Comparison of ENCODE assay signal across 32 cellular contexts in genomic region chr1:10007161-10007560, GRCh38. TPM values are rescaled to one million over a fixed set of nuclear protein-coding genes. Genes with fewer than 3 reads are reported as not detected.
DNase-seq lines count a peak whose midpoint lies in the region; ATAC-seq, FAIRE-seq and TF ChIP-seq lines count a peak whose summit lies in the region.
"Had no signal": no experiment of that assay in that cellular context is flagged by ENCODE, and none has a peak within 500 bp of the region (broad histone marks: within the 10 kb centered on the region; RNA-seq: fewer than 3 reads in every experiment).

No MANE protein-coding gene starts in this region.

- intact Hi-C loops in HepG2 (cut with micrococcal nuclease; ENCODE audit: unreplicated experiment) = no loop called here
- intact Hi-C loops in right lobe of liver (cut with DNase I) = no loop called here
- intact Hi-C loops in thyroid gland (cut with DNase I) = no loop called here
- intact Hi-C loops in CD4-positive, alpha-beta T cell (cut with DNase I, micrococcal nuclease) = no loop called here

- ATAC-seq in HepG2 (no peak), right lobe of liver (no peak)
- no peak for ATAC-seq in CD4-positive, alpha-beta T cell (ENCODE audit: poor library complexity)
- no peak for ATAC-seq in activated T-helper 17 cell treated with anti-CD3 and anti-CD28 coated beads, Interleukin-2, amount 50 U/mL, for 72 hours (replicated peaks)
- ATAC-seq: activated CD8-positive, alpha-beta T cell treated with anti-CD3 and anti-CD28 coated beads, Interleukin-2, amount 10 ng/mL, durations not matched to agents 7 days and 5 days; foreskin keratinocyte; heart left ventricle; mucosa of descending colon; natural killer cell; Panc1; stimulated activated naive B cell treated with anti-CD40 and anti-IgM and Interleukin-4, amounts not matched to agents 10 μg/mL and 1 μg/mL and 100 μg/mL, for 72 hours had no signal

- no peak overlapping the region for H3K27ac Mint-ChIP-seq in CD4-positive, alpha-beta T cell
- no peak overlapping the region for H3K27ac Mint-ChIP-seq in activated T-helper 17 cell treated with anti-CD3 and anti-CD28 coated beads, Interleukin-2, amount 50 U/mL, for 72 hours
- H3K27ac Mint-ChIP-seq: activated CD8-positive, alpha-beta T cell treated with anti-CD3 and anti-CD28 coated beads, Interleukin-2, amount 10 ng/mL, durations not matched to agents 7 days and 5 days; activated naive CD4-positive, alpha-beta T cell treated with anti-CD3 and anti-CD28 coated beads, Interleukin-2, amount 50 U/mL, for 24 hours; natural killer cell; stimulated activated naive B cell treated with anti-CD40 and anti-IgM and Interleukin-4, amounts not matched to agents 10 μg/mL and 1 μg/mL and 100 μg/mL, for 72 hours had no signal

- no peaks in the 10 kb centered on the region for H3K79me2 ChIP-seq in HepG2 (ENCODE audit: insufficient read depth, low read length)

- no peaks in the 10 kb centered on the region for H3K36me3 Mint-ChIP-seq in CD4-positive, alpha-beta T cell (ENCODE audit: low read depth)
- no peaks in the 10 kb centered on the region for H3K36me3 Mint-ChIP-seq in activated T-helper 17 cell treated with anti-CD3 and anti-CD28 coated beads, Interleukin-2, amount 50 U/mL, for 72 hours (ENCODE audit: low read depth)
- H3K36me3 Mint-ChIP-seq: activated naive CD4-positive, alpha-beta T cell treated with anti-CD3 and anti-CD28 coated beads, Interleukin-2, amount 50 U/mL, for 24 hours; natural killer cell; stimulated activated naive B cell treated with anti-CD40 and anti-IgM and Interleukin-4, amounts not matched to agents 10 μg/mL and 1 μg/mL and 100 μg/mL, for 72 hours had no signal

- BruUV-seq in HepG2 (replicated peaks; lab: Mats Ljungman, UMichigan) = no TSS peak

- no peak overlapping the region for H3K4me3 Mint-ChIP-seq in CD4-positive, alpha-beta T cell
- H3K4me3 Mint-ChIP-seq in activated T-helper 17 cell treated with anti-CD3 and anti-CD28 coated beads, Interleukin-2, amount 50 U/mL, for 72 hours = no peak overlapping the region
- H3K4me3 Mint-ChIP-seq: activated CD8-positive, alpha-beta T cell treated with anti-CD3 and anti-CD28 coated beads, Interleukin-2, amount 10 ng/mL, durations not matched to agents 7 days and 5 days; activated naive CD4-positive, alpha-beta T cell treated with anti-CD3 and anti-CD28 coated beads, Interleukin-2, amount 50 U/mL, for 24 hours; natural killer cell; stimulated activated naive B cell treated with anti-CD40 and anti-IgM and Interleukin-4, amounts not matched to agents 10 μg/mL and 1 μg/mL and 100 μg/mL, for 72 hours had no signal

- in situ Hi-C loops in HepG2 (cut with HindIII; ENCODE audit: extremely low pct_ligation_motif_present, low pct_unique_long_range_greater_than_20kb) = no loop called here
- in situ Hi-C loops in ACHN (cut with HindIII; ENCODE audit: low pct_ligation_motif_present, low pct_unique_long_range_greater_than_20kb, low sequenced_read_pairs) = no loop called here

- H3K9me3 ChIP-seq in HepG2 (ENCODE audit: low read length) = no peaks in the 10 kb centered on the region
- no peaks in the 10 kb centered on the region for H3K9me3 ChIP-seq in right lobe of liver
- no peaks in the 10 kb centered on the region for H3K9me3 ChIP-seq in thyroid gland
- no peaks in the 10 kb centered on the region for H3K9me3 ChIP-seq in CD4-positive, alpha-beta T cell (ENCODE audit: control insufficient read depth, low read length)
- H3K9me3 ChIP-seq: breast epithelium, colonic mucosa, heart left ventricle, mucosa of descending colon, suprapubic skin had no signal

- H3K4me1 Mint-ChIP-seq in CD4-positive, alpha-beta T cell (ENCODE audit: low read depth) = no peaks in the 10 kb centered on the region
- H3K4me1 Mint-ChIP-seq in activated T-helper 17 cell treated with anti-CD3 and anti-CD28 coated beads, Interleukin-2, amount 50 U/mL, for 72 hours = no peaks in the 10 kb centered on the region
- H3K4me1 Mint-ChIP-seq: activated naive CD4-positive, alpha-beta T cell treated with anti-CD3 and anti-CD28 coated beads, Interleukin-2, amount 50 U/mL, for 24 hours; natural killer cell; stimulated activated naive B cell treated with anti-CD40 and anti-IgM and Interleukin-4, amounts not matched to agents 10 μg/mL and 1 μg/mL and 100 μg/mL, for 72 hours had no signal

- no peak for DNase-seq in HepG2 (ENCODE audit: low spot score)
- no peak for DNase-seq in right lobe of liver
- peak; percentile 34 for DNase-seq in RPMI8226
- peak; percentile 27 for DNase-seq in choroid plexus epithelial cell (ENCODE audit: low read depth)
- DNase-seq in thyroid gland = peak; percentile 56 to 71
- no peak for DNase-seq in ACHN
- DNase-seq in CD4-positive, alpha-beta T cell = no peak
- DNase-seq: activated CD8-positive, alpha-beta T cell treated with anti-CD3 and anti-CD28 coated beads, Interleukin-2, amount 10 ng/mL, durations not matched to agents 7 days and 5 days; colonic mucosa; effector memory CD4-positive, alpha-beta T cell; erythroblast; foreskin keratinocyte; IMR-90; mucosa of descending colon; natural killer cell; NCI-H1048; NCI-H1694 treated with DMSO at 0.1 percent for 48 hours; NCI-H524 treated with DMSO at 0.1 percent for 48 hours; nucleus accumbens; SHP77; stimulated activated CD4-positive, alpha-beta T cell treated with anti-CD3 and anti-CD28 coated beads, Interleukin-15, amount 100 ng/mL, for 24 hours; stimulated activated naive B cell treated with anti-CD40 and anti-IgM and Interleukin-4, amounts not matched to agents 10 μg/mL and 1 μg/mL and 100 μg/mL, for 72 hours; SW 1271 had no signal

- H3K27me3 ChIP-seq in HepG2 (ENCODE audit: control insufficient read depth in 1 of 2, insufficient read depth in 2 of 2, low read length in 2 of 2) (no peaks in the 10 kb centered on the region), right lobe of liver (no peaks in the 10 kb centered on the region), thyroid gland (no peaks in the 10 kb centered on the region)
- no peaks in the 10 kb centered on the region for H3K27me3 ChIP-seq in CD4-positive, alpha-beta T cell (ENCODE audit: control insufficient read depth, insufficient read depth, low read length)
- H3K27me3 ChIP-seq: breast epithelium, colonic mucosa, foreskin keratinocyte, heart left ventricle, suprapubic skin had no signal

- H3K4me3 ChIP-seq in HepG2 (replicated peaks in 1 of 3; ENCODE audit: insufficient read depth in 1 of 3, low read depth in 2 of 3, low read length in 3 of 3) (no peak overlapping the region), right lobe of liver (no peak overlapping the region), choroid plexus epithelial cell (ENCODE audit: low read depth, low read length) (no peak overlapping the region), thyroid gland (replicated peaks in 1 of 3) (no peak overlapping the region)
- H3K4me3 ChIP-seq: breast epithelium, colonic mucosa, heart left ventricle, lung, mucosa of descending colon, suprapubic skin had no signal

- H3K27ac ChIP-seq in HepG2 (ENCODE audit: extremely low read length, insufficient read depth, low read length) (no peak overlapping the region), right lobe of liver (no peak overlapping the region), thyroid gland (peak overlapping the region in 2 of 3 donors; percentile 2 to 19)
- H3K27ac ChIP-seq in CD4-positive, alpha-beta T cell (ENCODE audit: low read depth, low read length) = no peak overlapping the region
- H3K27ac ChIP-seq: breast epithelium, C4-2B, colonic mucosa, foreskin keratinocyte, suprapubic skin had no signal

- no peak for TF ChIP-seq EP300 in HepG2 (IDR thresholded peaks at IDR 0.05; ENCODE audit: low read depth in 2 of 2, low read length in 2 of 2)
- no peak for TF ChIP-seq EP300 in HepG2 (CRISPR knock-in tag; IDR thresholded peaks at IDR 0.05; ENCODE audit: borderline replicate concordance)

- CTCF ChIA-PET in HepG2 (lab: Yijun Ruan, JAX; ENCODE audit: low intra/inter-chr PET ratio, low total read pairs) = no interaction called here
- CTCF ChIA-PET in CD4-positive, alpha-beta T cell (lab: Charles Lee) = interaction anchor here (0.6 kb wide), 1 partner anchor 20 kb away, joined by 3 read pairs; no protein-coding TSS in a partner anchor

- no peak overlapping the region for H2AFZ ChIP-seq in HepG2 (ENCODE audit: low read length)

- TF ChIP-seq RAD21 in HepG2 (CRISPR knock-in tag; IDR thresholded peaks at IDR 0.05) = no peak

- H3K4me1 ChIP-seq in HepG2 (ENCODE audit: insufficient read depth, low read length) = no peaks in the 10 kb centered on the region
- no peaks in the 10 kb centered on the region for H3K4me1 ChIP-seq in right lobe of liver
- peaks cover 4 to 17% of the 10 kb centered on the region in 2 donors for H3K4me1 ChIP-seq in thyroid gland
- H3K4me1 ChIP-seq: breast epithelium, colonic mucosa, foreskin keratinocyte had no signal

- no peaks in the 10 kb centered on the region for H3K9me3 Mint-ChIP-seq in CD4-positive, alpha-beta T cell
- H3K9me3 Mint-ChIP-seq in activated T-helper 17 cell treated with anti-CD3 and anti-CD28 coated beads, Interleukin-2, amount 50 U/mL, for 72 hours = no peaks in the 10 kb centered on the region
- H3K9me3 Mint-ChIP-seq: activated naive CD4-positive, alpha-beta T cell treated with anti-CD3 and anti-CD28 coated beads, Interleukin-2, amount 50 U/mL, for 24 hours; natural killer cell; stimulated activated naive B cell treated with anti-CD40 and anti-IgM and Interleukin-4, amounts not matched to agents 10 μg/mL and 1 μg/mL and 100 μg/mL, for 72 hours had no signal

- FAIRE-seq in HepG2 (lab: Jason Lieb, UNC) = no peak
- FAIRE-seq: keratinocyte had no signal

- H3K36me3 ChIP-seq in HepG2 (replicated peaks in 1 of 2; ENCODE audit: control insufficient read depth in 1 of 2, insufficient read depth in 2 of 2, low read length in 2 of 2) = no peaks in the 10 kb centered on the region
- H3K36me3 ChIP-seq in right lobe of liver = no peaks in the 10 kb centered on the region
- H3K36me3 ChIP-seq in thyroid gland = no peaks in the 10 kb centered on the region
- H3K36me3 ChIP-seq: breast epithelium, colonic mucosa, suprapubic skin had no signal

- no peak for TF ChIP-seq CTCF in HepG2 (CRISPR knock-in tag; IDR thresholded peaks at IDR 0.05)
- TF ChIP-seq CTCF in right lobe of liver (IDR thresholded peaks at IDR 0.05) = no peak
- TF ChIP-seq CTCF in choroid plexus epithelial cell (conservative IDR thresholded peaks at IDR 0.05; ENCODE audit: low read depth, low read length) = no peak
- no peak for TF ChIP-seq CTCF in thyroid gland (IDR thresholded peaks at IDR 0.05)
- no peak for TF ChIP-seq CTCF in CD4-positive, alpha-beta T cell (IDR thresholded peaks at IDR 0.05)

- peaks cover 1% of the 10 kb centered on the region for H3K27me3 Mint-ChIP-seq in CD4-positive, alpha-beta T cell
- H3K27me3 Mint-ChIP-seq in activated T-helper 17 cell treated with anti-CD3 and anti-CD28 coated beads, Interleukin-2, amount 50 U/mL, for 72 hours = peaks cover 3% of the 10 kb centered on the region
- H3K27me3 Mint-ChIP-seq: activated naive CD4-positive, alpha-beta T cell treated with anti-CD3 and anti-CD28 coated beads, Interleukin-2, amount 50 U/mL, for 24 hours had no signal

- POLR2A ChIA-PET in HepG2 (lab: Yijun Ruan, JAX) = no interaction called here
- POLR2A ChIA-PET in CD4-positive, alpha-beta T cell (lab: Charles Lee) = no interaction called here

- TF ChIP-seq POLR2A in HepG2 (IDR thresholded peaks at IDR 0.05; ENCODE audit: insufficient read depth in 1 of 2, low read depth in 2 of 2, low read length in 2 of 2) = no peak
- TF ChIP-seq POLR2A in right lobe of liver (IDR thresholded peaks at IDR 0.05) = no peak
- no peak for TF ChIP-seq POLR2A in thyroid gland (IDR thresholded peaks at IDR 0.05)

- no peak overlapping the region for H3K4me2 ChIP-seq in HepG2 (ENCODE audit: low read depth, low read length)

- WGBS in HepG2 (ENCODE audit: low lambda C conversion rate) = 59% methylated on average over 4 of the region's 4 CpGs
- WGBS in right lobe of liver (ENCODE audit: insufficient coverage, low coverage, low lambda C conversion rate, missing lambda C conversion rate) = 54% methylated on average over 4 of the region's 4 CpGs
- 54 to 58% methylated on average over 4 of the region's 4 CpGs for WGBS in thyroid gland, 2 donors

- H4K20me1 ChIP-seq in HepG2 (ENCODE audit: insufficient read depth, low read length) = no peaks in the 10 kb centered on the region

- H3K9ac ChIP-seq in HepG2 (ENCODE audit: insufficient read depth, low read depth, low read length) = no peak overlapping the region

RNA-seq across cellular contexts. Expression of gene RBP7, which starts 10.1 kb away (rescaled TPM):
- total RNA-seq in HepG2 (2016; rRNA removed; fragmentation: Illumina TruSeq; extraction: Trizol) (2.0 and 2.3 TPM in 2 replicates), right lobe of liver (1 to 10 TPM; 1.7 to 5.1 (median 3.0) TPM), thyroid gland (10 to 100 TPM in 3 of 4 donors, 1 to 10 TPM in 1; 7.2 to 39.8 (median 32.8) TPM)
- 0.71 and 0.88 TPM in 2 replicates for total RNA-seq in HepG2 (2016; cell fraction: cytosol; rRNA removed; fragmentation: Illumina TruSeq; extraction: Trizol; ENCODE audit: low read depth)
- 1.5 and 1.9 TPM in 2 replicates for total RNA-seq in HepG2 (2016; cell fraction: insoluble cytoplasmic fraction; rRNA removed; fragmentation: Illumina TruSeq; extraction: Trizol)
- total RNA-seq in HepG2 (2016; cell fraction: membrane; rRNA removed; fragmentation: Illumina TruSeq; extraction: Trizol) = 2.0 and 2.2 TPM in 2 replicates
- total RNA-seq in HepG2 (2016; cell fraction: nucleus; rRNA removed; fragmentation: Illumina TruSeq; extraction: Trizol) = 0.71 TPM in 1 of 2 replicates, not detected in the other
- polyA plus RNA-seq in HepG2 (2011; rRNA removed) = 1.6 and 2.0 TPM in 2 replicates
- polyA plus RNA-seq in HepG2 (2011; cell fraction: cytosol; rRNA removed) = 0.90 and 1.5 TPM in 2 replicates
- polyA plus RNA-seq in HepG2 (2011; cell fraction: nucleus; rRNA removed) = not detected in 2 replicates
- polyA plus RNA-seq in HepG2 (2012) = 1.7 and 2.5 TPM in 2 replicates
- polyA plus RNA-seq in HepG2 (2016; cell fraction: cytosol; fragmentation: Illumina TruSeq; extraction: Trizol; ENCODE audit: low read depth) = 2.7 and 3.6 TPM in 2 replicates
- 3.0 and 4.6 TPM in 2 replicates for polyA plus RNA-seq in HepG2 (2016; cell fraction: insoluble cytoplasmic fraction; fragmentation: Illumina TruSeq; extraction: Trizol; ENCODE audit: low read depth)
- polyA plus RNA-seq in HepG2 (2016; cell fraction: membrane; fragmentation: Illumina TruSeq; extraction: Trizol; ENCODE audit: low read depth) = 2.2 and 3.1 TPM in 2 replicates
- 0.88 and 0.90 TPM in 2 replicates for polyA plus RNA-seq in HepG2 (2016; cell fraction: nucleus; fragmentation: Illumina TruSeq; extraction: Trizol; ENCODE audit: insufficient read depth, low read depth)
- polyA minus RNA-seq in HepG2 (2011; rRNA and poly(A)+ RNA removed; ENCODE audit: low replicate concordance) = 0.88 TPM in 1 of 2 replicates, not detected in the other
- 1.1 TPM in 1 of 2 replicates, not detected in the other for polyA minus RNA-seq in HepG2 (2011; cell fraction: cytosol; rRNA and poly(A)+ RNA removed)
- not detected in 2 replicates for polyA minus RNA-seq in HepG2 (2011; cell fraction: nucleus; rRNA and poly(A)+ RNA removed)
- under 1 TPM in 1 of 2 experiments, not detected in 1; 0.70 TPM for total RNA-seq in CD4-positive, alpha-beta T cell
- not detected for total RNA-seq in activated T-helper 17 cell treated with anti-CD3 and anti-CD28 coated beads, Interleukin-2, amount 50 U/mL, for 72 hours
- total RNA-seq: activated CD8-positive, alpha-beta T cell treated with anti-CD3 and anti-CD28 coated beads, Interleukin-2, amount 10 ng/mL, durations not matched to agents 7 days and 5 days; IMR-90 had no signal

RNA-seq across cellular contexts. Expression of gene UBE4B, which starts 25.6 kb away (rescaled TPM):
- 24.8 and 32.0 TPM in 2 replicates for total RNA-seq in HepG2 (2016; rRNA removed; fragmentation: Illumina TruSeq; extraction: Trizol)
- total RNA-seq in HepG2 (2016; cell fraction: cytosol; rRNA removed; fragmentation: Illumina TruSeq; extraction: Trizol; ENCODE audit: low read depth) = 8.2 and 8.9 TPM in 2 replicates
- 25.2 and 27.0 TPM in 2 replicates for total RNA-seq in HepG2 (2016; cell fraction: insoluble cytoplasmic fraction; rRNA removed; fragmentation: Illumina TruSeq; extraction: Trizol)
- total RNA-seq in HepG2 (2016; cell fraction: membrane; rRNA removed; fragmentation: Illumina TruSeq; extraction: Trizol) = 17.6 and 18.3 TPM in 2 replicates
- 21.7 and 24.4 TPM in 2 replicates for total RNA-seq in HepG2 (2016; cell fraction: nucleus; rRNA removed; fragmentation: Illumina TruSeq; extraction: Trizol)
- 15.2 and 15.3 TPM in 2 replicates for polyA plus RNA-seq in HepG2 (2011; rRNA removed)
- 13.1 and 13.4 TPM in 2 replicates for polyA plus RNA-seq in HepG2 (2011; cell fraction: cytosol; rRNA removed)
- polyA plus RNA-seq in HepG2 (2011; cell fraction: nucleus; rRNA removed) = 27.1 and 31.0 TPM in 2 replicates
- 30.9 and 36.8 TPM in 2 replicates for polyA plus RNA-seq in HepG2 (2012)
- polyA plus RNA-seq in HepG2 (2016; cell fraction: cytosol; fragmentation: Illumina TruSeq; extraction: Trizol; ENCODE audit: low read depth) = 3.9 and 4.2 TPM in 2 replicates
- 26.3 and 39.4 TPM in 2 replicates for polyA plus RNA-seq in HepG2 (2016; cell fraction: insoluble cytoplasmic fraction; fragmentation: Illumina TruSeq; extraction: Trizol; ENCODE audit: low read depth)
- polyA plus RNA-seq in HepG2 (2016; cell fraction: membrane; fragmentation: Illumina TruSeq; extraction: Trizol; ENCODE audit: low read depth) = 12.1 and 14.1 TPM in 2 replicates
- 34.1 and 39.2 TPM in 2 replicates for polyA plus RNA-seq in HepG2 (2016; cell fraction: nucleus; fragmentation: Illumina TruSeq; extraction: Trizol; ENCODE audit: insufficient read depth, low read depth)
- polyA minus RNA-seq in HepG2 (2011; rRNA and poly(A)+ RNA removed; ENCODE audit: low replicate concordance) = 27.1 and 39.8 TPM in 2 replicates
- 20.1 and 22.2 TPM in 2 replicates for polyA minus RNA-seq in HepG2 (2011; cell fraction: cytosol; rRNA and poly(A)+ RNA removed)
- 26.5 and 28.8 TPM in 2 replicates for polyA minus RNA-seq in HepG2 (2011; cell fraction: nucleus; rRNA and poly(A)+ RNA removed)
- 10 to 100 TPM; 11.4 to 27.9 (median 22.6) TPM for total RNA-seq in right lobe of liver
- total RNA-seq in thyroid gland = 10 to 100 TPM; 64.0 to 89.0 (median 71.0) TPM
- total RNA-seq in CD4-positive, alpha-beta T cell = 10 to 100 TPM; 27.9 to 28.7 TPM
- 10 to 100 TPM; 44.2 to 47.4 TPM for total RNA-seq in activated T-helper 17 cell treated with anti-CD3 and anti-CD28 coated beads, Interleukin-2, amount 50 U/mL, for 72 hours

Comparison
In these comparisons a context has a peak if more than half of its experiments do, and no peak if none do; other contexts are left out.
1. DNase-seq: peak in RPMI8226 (single experiment), choroid plexus epithelial cell (single experiment) and thyroid gland (2 of 2); none in HepG2 (single experiment), right lobe of liver (0 of 3), ACHN (single experiment) and CD4-positive, alpha-beta T cell (0 of 10).
2. H3K27ac ChIP-seq: peak in thyroid gland (2 of 3); none in HepG2 (single experiment), right lobe of liver (0 of 3) and CD4-positive, alpha-beta T cell (single experiment).